Comparison of ENCODE assay signal across 1 cellular context in the genomic region with DNA sequence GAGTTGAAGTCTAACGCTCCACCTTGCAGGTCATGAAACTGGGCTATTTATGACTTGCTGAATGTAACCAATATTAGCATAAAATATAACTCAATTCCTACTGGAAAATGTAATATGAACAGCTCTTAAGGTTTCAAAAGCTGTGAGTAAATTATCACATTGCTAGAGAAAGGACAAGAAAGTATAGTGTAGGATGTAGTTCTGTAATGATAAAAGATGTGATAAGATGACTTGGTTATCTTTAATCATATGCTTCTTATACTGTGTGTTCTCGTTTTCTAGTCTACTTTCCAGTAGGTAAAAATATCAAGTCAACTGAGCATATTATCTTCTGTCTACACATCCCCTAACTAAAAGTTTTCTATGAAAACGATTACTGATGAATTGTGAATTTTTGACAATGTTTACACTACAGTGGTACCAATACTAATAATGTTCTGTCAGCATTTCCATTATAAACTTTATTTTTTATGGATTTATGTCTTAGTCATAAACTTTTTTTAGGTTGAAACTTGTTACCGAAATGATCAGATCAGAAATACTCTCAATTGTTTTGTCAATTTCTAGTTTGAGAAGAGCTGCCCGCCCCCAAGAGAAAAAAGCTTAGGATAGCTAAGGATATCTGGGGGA.
TF ChIP-seq lines count a peak whose summit lies in the region.

No MANE protein-coding gene starts in this region.

TF ChIP-seq in K562, 482 proteins besides CTCF, POLR2A, EP300 and RAD21:
- no peak for TF ChIP-seq XRCC3 (IDR thresholded peaks at IDR 0.05)
- no peak for TF ChIP-seq ZNF436 (CRISPR knock-in tag; IDR thresholded peaks at IDR 0.05)
- TF ChIP-seq, protein P1, sequence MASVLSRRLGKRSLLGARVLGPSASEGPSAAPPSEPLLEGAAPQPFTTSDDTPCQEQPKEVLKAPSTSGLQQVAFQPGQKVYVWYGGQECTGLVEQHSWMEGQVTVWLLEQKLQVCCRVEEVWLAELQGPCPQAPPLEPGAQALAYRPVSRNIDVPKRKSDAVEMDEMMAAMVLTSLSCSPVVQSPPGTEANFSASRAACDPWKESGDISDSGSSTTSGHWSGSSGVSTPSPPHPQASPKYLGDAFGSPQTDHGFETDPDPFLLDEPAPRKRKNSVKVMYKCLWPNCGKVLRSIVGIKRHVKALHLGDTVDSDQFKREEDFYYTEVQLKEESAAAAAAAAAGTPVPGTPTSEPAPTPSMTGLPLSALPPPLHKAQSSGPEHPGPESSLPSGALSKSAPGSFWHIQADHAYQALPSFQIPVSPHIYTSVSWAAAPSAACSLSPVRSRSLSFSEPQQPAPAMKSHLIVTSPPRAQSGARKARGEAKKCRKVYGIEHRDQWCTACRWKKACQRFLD (CRISPR knock-in tag; IDR thresholded peaks at IDR 0.05): no peak
- no peak for TF ChIP-seq ZNF717 (CRISPR knock-in tag; IDR thresholded peaks at IDR 0.05)
- peak; percentile 51 for TF ChIP-seq C11orf30 (IDR thresholded peaks at IDR 0.05; ENCODE audit: low read depth)
- TF ChIP-seq, protein P2, sequence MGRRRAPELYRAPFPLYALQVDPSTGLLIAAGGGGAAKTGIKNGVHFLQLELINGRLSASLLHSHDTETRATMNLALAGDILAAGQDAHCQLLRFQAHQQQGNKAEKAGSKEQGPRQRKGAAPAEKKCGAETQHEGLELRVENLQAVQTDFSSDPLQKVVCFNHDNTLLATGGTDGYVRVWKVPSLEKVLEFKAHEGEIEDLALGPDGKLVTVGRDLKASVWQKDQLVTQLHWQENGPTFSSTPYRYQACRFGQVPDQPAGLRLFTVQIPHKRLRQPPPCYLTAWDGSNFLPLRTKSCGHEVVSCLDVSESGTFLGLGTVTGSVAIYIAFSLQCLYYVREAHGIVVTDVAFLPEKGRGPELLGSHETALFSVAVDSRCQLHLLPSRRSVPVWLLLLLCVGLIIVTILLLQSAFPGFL (CRISPR knock-in tag; IDR thresholded peaks at IDR 0.05): no peak
- no peak for TF ChIP-seq JUN (IDR thresholded peaks at IDR 0.05; ENCODE audit: borderline replicate concordance, low read depth, low read length)
- TF ChIP-seq JUN (CRISPR knock-in tag; IDR thresholded peaks at IDR 0.05; ENCODE audit: borderline replicate concordance): no peak
- TF ChIP-seq ESRRA (IDR thresholded peaks at IDR 0.05; ENCODE audit: borderline replicate concordance, low read depth): no peak
- no peak for TF ChIP-seq MTF1 (CRISPR knock-in tag; IDR thresholded peaks at IDR 0.05; ENCODE audit: borderline replicate concordance)
- TF ChIP-seq MAFF (IDR thresholded peaks at IDR 0.05; ENCODE audit: low read length): peak; percentile 46; the same call in 1 of the 2 replicates
- no peak for TF ChIP-seq HCFC1 (IDR thresholded peaks at IDR 0.05; ENCODE audit: low read depth, low read length)
- peak; percentile 83 for TF ChIP-seq ZNF316 (IDR thresholded peaks at IDR 0.05)
- no peak for TF ChIP-seq KAT7 (CRISPR knock-in tag; IDR thresholded peaks at IDR 0.05; ENCODE audit: borderline replicate concordance)
- TF ChIP-seq ZNF217 (CRISPR knock-in tag; IDR thresholded peaks at IDR 0.05): no peak
- TF ChIP-seq, protein P3, sequence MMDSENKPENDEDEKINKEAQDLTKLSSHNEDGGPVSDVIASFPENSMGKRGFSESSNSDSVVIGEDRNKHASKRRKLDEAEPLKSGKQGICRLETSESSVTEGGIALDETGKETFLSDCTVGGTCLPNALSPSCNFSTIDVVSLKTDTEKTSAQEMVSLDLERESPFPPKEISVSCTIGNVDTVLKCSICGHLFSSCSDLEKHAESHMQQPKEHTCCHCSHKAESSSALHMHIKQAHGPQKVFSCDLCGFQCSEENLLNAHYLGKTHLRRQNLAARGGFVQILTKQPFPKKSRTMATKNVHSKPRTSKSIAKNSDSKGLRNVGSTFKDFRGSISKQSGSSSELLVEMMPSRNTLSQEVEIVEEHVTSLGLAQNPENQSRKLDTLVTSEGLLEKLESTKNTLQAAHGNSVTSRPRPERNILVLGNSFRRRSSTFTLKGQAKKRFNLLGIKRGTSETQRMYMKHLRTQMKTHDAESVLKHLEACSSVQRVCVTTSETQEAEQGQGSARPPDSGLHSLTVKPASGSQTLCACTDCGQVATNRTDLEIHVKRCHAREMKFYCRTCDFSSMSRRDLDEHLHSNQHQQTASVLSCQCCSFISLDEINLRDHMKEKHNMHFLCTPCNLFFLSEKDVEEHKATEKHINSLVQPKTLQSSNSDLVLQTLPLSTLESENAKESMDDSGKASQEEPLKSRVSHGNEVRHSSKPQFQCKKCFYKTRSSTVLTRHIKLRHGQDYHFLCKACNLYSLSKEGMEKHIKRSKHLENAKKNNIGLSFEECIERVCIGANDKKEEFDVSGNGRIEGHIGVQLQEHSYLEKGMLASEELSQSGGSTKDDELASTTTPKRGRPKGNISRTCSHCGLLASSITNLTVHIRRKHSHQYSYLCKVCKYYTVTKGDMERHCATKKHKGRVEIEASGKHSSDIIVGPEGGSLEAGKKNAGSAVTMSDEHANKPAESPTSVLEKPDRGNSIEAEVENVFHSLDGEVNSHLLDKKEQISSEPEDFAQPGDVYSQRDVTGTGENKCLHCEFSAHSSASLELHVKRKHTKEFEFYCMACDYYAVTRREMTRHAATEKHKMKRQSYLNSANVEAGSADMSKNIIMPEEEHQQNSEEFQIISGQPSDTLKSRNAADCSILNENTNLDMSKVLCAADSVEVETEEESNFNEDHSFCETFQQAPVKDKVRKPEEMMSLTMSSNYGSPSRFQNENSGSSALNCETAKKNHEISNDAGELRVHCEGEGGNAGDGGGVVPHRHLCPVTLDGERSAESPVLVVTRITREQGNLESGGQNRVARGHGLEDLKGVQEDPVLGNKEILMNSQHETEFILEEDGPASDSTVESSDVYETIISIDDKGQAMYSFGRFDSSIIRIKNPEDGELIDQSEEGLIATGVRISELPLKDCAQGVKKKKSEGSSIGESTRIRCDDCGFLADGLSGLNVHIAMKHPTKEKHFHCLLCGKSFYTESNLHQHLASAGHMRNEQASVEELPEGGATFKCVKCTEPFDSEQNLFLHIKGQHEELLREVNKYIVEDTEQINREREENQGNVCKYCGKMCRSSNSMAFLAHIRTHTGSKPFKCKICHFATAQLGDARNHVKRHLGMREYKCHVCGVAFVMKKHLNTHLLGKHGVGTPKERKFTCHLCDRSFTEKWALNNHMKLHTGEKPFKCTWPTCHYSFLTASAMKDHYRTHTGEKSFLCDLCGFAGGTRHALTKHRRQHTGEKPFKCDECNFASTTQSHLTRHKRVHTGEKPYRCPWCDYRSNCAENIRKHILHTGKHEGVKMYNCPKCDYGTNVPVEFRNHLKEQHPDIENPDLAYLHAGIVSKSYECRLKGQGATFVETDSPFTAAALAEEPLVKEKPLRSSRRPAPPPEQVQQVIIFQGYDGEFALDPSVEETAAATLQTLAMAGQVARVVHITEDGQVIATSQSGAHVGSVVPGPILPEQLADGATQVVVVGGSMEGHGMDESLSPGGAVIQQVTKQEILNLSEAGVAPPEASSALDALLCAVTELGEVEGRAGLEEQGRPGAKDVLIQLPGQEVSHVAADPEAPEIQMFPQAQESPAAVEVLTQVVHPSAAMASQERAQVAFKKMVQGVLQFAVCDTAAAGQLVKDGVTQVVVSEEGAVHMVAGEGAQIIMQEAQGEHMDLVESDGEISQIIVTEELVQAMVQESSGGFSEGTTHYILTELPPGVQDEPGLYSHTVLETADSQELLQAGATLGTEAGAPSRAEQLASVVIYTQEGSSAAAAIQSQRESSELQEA (IDR thresholded peaks at IDR 0.05; ENCODE audit: low read depth): no peak
- no peak for TF ChIP-seq TRIM28 (IDR thresholded peaks at IDR 0.05)
